23 cellular contexts compared by ENCODE assay signal in genomic region chr2:105722726-105723297, GRCh38. TPM values are rescaled to one million over a fixed set of nuclear protein-coding genes. Genes with fewer than 3 reads are reported as not detected.
DNase-seq lines count a peak whose midpoint lies in the region; ATAC-seq, FAIRE-seq and TF ChIP-seq lines count a peak whose summit lies in the region.
"Had no signal": no experiment of that assay in that cellular context is flagged by ENCODE, and none has a peak within 500 bp of the region (broad histone marks: within the 10 kb centered on the region; RNA-seq: fewer than 3 reads in every experiment).

No MANE protein-coding gene starts in this region.

- no peak for TF ChIP-seq CTCF in HepG2 (CRISPR knock-in tag; IDR thresholded peaks at IDR 0.05)
- TF ChIP-seq CTCF in right lobe of liver (IDR thresholded peaks at IDR 0.05), result no peak
- TF ChIP-seq CTCF in activated CD8-positive, alpha-beta T cell treated with anti-CD3 and anti-CD28 coated beads for 36 hours (IDR thresholded peaks at IDR 0.05), result no peak
- TF ChIP-seq CTCF in K562 (IDR thresholded peaks at IDR 0.05 in 2 of 3, conservative IDR thresholded peaks at IDR 0.05 in 1 of 3; ENCODE audit: insufficient read depth in 2 of 3, low read depth in 1 of 3, low read length in 3 of 3), result no peak
- no peak for TF ChIP-seq CTCF in breast epithelium (IDR thresholded peaks at IDR 0.05)
- TF ChIP-seq CTCF in vagina (IDR thresholded peaks at IDR 0.05), result no peak

- peaks cover 1 to 15% of the 10 kb centered on the region in 2 experiments; a peak in 4 of 5 replicates for H3K27me3 ChIP-seq in HepG2 (ENCODE audit: control insufficient read depth in 1 of 2, insufficient read depth in 2 of 2, low read length in 2 of 2)
- H3K27me3 ChIP-seq in right lobe of liver, result no peaks in the 10 kb centered on the region
- H3K27me3 ChIP-seq in K562 (ENCODE audit: control insufficient read depth in 2 of 2, insufficient read depth in 2 of 2, low read length in 2 of 2), result no peaks in the 10 kb centered on the region
- H3K27me3 ChIP-seq in breast epithelium, result no peaks in the 10 kb centered on the region
- H3K27me3 ChIP-seq in vagina, result no peaks in the 10 kb centered on the region
- H3K27me3 ChIP-seq: BLaER1 treated with 17β-estradiol and CSF1 and Interleukin-3, amounts not matched to agents 10 nM and 100 nM; SJCRH30 had no signal

- no peak for FAIRE-seq in HepG2 (lab: Jason Lieb, UNC)
- no peak for FAIRE-seq in K562 (lab: Jason Lieb, UNC)
- FAIRE-seq: A549, D721Med had no signal

- H3K4me1 Mint-ChIP-seq in activated CD8-positive, alpha-beta T cell treated with anti-CD3 and anti-CD28 coated beads for 36 hours (ENCODE audit: low read depth), result peaks cover 8% of the 10 kb centered on the region

- peaks cover 9% of the 10 kb centered on the region for H3K9me3 Mint-ChIP-seq in activated CD8-positive, alpha-beta T cell treated with anti-CD3 and anti-CD28 coated beads for 36 hours
- H3K9me3 Mint-ChIP-seq: CD4-positive, alpha-beta T cell had no signal

- BruUV-seq in HepG2 (replicated peaks; lab: Mats Ljungman, UMichigan) (no TSS peak), K562 (replicated peaks; lab: Mats Ljungman, UMichigan) (no TSS peak)

- H3K4me1 ChIP-seq in HepG2 (ENCODE audit: insufficient read depth, low read length), result no peaks in the 10 kb centered on the region
- H3K4me1 ChIP-seq in right lobe of liver, result no peaks in the 10 kb centered on the region
- peaks cover 5 to 7% of the 10 kb centered on the region in 2 experiments; a peak in 4 of 5 replicates for H3K4me1 ChIP-seq in K562 (replicated peaks in 1 of 2; ENCODE audit: control insufficient read depth in 2 of 2, insufficient read depth in 2 of 2, low read length in 2 of 2)
- H3K4me1 ChIP-seq in breast epithelium, result no peaks in the 10 kb centered on the region
- H3K4me1 ChIP-seq in vagina, result no peaks in the 10 kb centered on the region
- H3K4me1 ChIP-seq: A549 had no signal

- 68% methylated on average over 11 of the region's 11 CpGs for WGBS in HepG2 (ENCODE audit: low lambda C conversion rate)
- 76% methylated on average over 4 of the region's 11 CpGs for WGBS in right lobe of liver (ENCODE audit: insufficient coverage, low coverage, low lambda C conversion rate, missing lambda C conversion rate)
- 61% methylated on average over 10 of the region's 11 CpGs for WGBS in K562 (ENCODE audit: insufficient coverage, low coverage, missing lambda C conversion rate)

- H3K9ac ChIP-seq in HepG2 (ENCODE audit: insufficient read depth, low read depth, low read length), result no peak overlapping the region
- no peak overlapping the region for H3K9ac ChIP-seq in K562 (ENCODE audit: insufficient read depth in 1 of 2, low read depth in 2 of 2, low read length in 2 of 2)
- H3K9ac ChIP-seq: BLaER1 treated with 17β-estradiol and CSF1 and Interleukin-3, amounts not matched to agents 10 nM and 100 nM; GM23248 had no signal

- intact Hi-C loops in HepG2 (cut with micrococcal nuclease; ENCODE audit: unreplicated experiment) (no loop called here), right lobe of liver (cut with DNase I) (no loop called here), K562 (cut with micrococcal nuclease) (no loop called here), breast epithelium (cut with DNase I; ENCODE audit: low total_unique reads) (no loop called here), vagina (cut with DNase I) (no loop called here)
- intact Hi-C loops in activated CD8-positive, alpha-beta T cell treated with anti-CD3 and anti-CD28 coated beads for 36 hours (cut with micrococcal nuclease), result no loop called here

- H3K36me3 ChIP-seq in HepG2 (replicated peaks in 1 of 2; ENCODE audit: control insufficient read depth in 1 of 2, insufficient read depth in 2 of 2, low read length in 2 of 2), result no peaks in the 10 kb centered on the region
- H3K36me3 ChIP-seq in right lobe of liver, result no peaks in the 10 kb centered on the region
- no peaks in the 10 kb centered on the region for H3K36me3 ChIP-seq in K562 (ENCODE audit: control insufficient read depth, insufficient read depth, low read length)
- no peaks in the 10 kb centered on the region for H3K36me3 ChIP-seq in breast epithelium
- no peaks in the 10 kb centered on the region for H3K36me3 ChIP-seq in vagina
- H3K36me3 ChIP-seq: BLaER1 treated with 17β-estradiol and CSF1 and Interleukin-3, amounts not matched to agents 10 nM and 100 nM; SJCRH30 had no signal

- TF ChIP-seq POLR2A in HepG2 (IDR thresholded peaks at IDR 0.05; ENCODE audit: insufficient read depth in 1 of 2, low read depth in 2 of 2, low read length in 2 of 2) (no peak), right lobe of liver (IDR thresholded peaks at IDR 0.05) (no peak), K562 (conservative IDR thresholded peaks at IDR 0.05) (no peak), breast epithelium (IDR thresholded peaks at IDR 0.05) (no peak), vagina (IDR thresholded peaks at IDR 0.05) (no peak)

- H2AFZ ChIP-seq in HepG2 (ENCODE audit: low read length) (no peak overlapping the region), K562 (ENCODE audit: low read depth, low read length) (no peak overlapping the region)
- H2AFZ ChIP-seq: GM23248 had no signal

- no peaks in the 10 kb centered on the region for H3K79me2 ChIP-seq in HepG2 (ENCODE audit: insufficient read depth, low read length)
- no peaks in the 10 kb centered on the region for H3K79me2 ChIP-seq in K562 (ENCODE audit: control insufficient read depth, insufficient read depth, low read length)

- no peak overlapping the region for H3K4me3 Mint-ChIP-seq in activated CD8-positive, alpha-beta T cell treated with anti-CD3 and anti-CD28 coated beads for 36 hours
- H3K4me3 Mint-ChIP-seq: CD4-positive, alpha-beta T cell had no signal

- H4K20me1 ChIP-seq in HepG2 (ENCODE audit: insufficient read depth, low read length), result no peaks in the 10 kb centered on the region
- no peaks in the 10 kb centered on the region for H4K20me1 ChIP-seq in K562 (replicated peaks; ENCODE audit: control insufficient read depth, insufficient read depth, low read length)
- H4K20me1 ChIP-seq: BLaER1 treated with 17β-estradiol and CSF1 and Interleukin-3, amounts not matched to agents 10 nM and 100 nM had no signal

- peak overlapping the region; percentile 28 for H3K27ac Mint-ChIP-seq in activated CD8-positive, alpha-beta T cell treated with anti-CD3 and anti-CD28 coated beads for 36 hours
- H3K27ac Mint-ChIP-seq: CD4-positive, alpha-beta T cell had no signal

- DNase-seq in HepG2 (ENCODE audit: low spot score), result no peak
- no peak for DNase-seq in right lobe of liver
- no peak for DNase-seq in activated CD8-positive, alpha-beta T cell treated with anti-CD3 and anti-CD28 coated beads for 36 hours
- DNase-seq in K562 (ENCODE audit: extremely low read depth in 1 of 4, low spot score in 3 of 4), result no peak
- no peak for DNase-seq in breast epithelium (ENCODE audit: low spot score in 2 of 2)
- no peak for DNase-seq in vagina (ENCODE audit: extremely low spot score in 2 of 2)
- DNase-seq: AML-193; CD4-positive, alpha-beta T cell; GM23248; H7; KBM-7; NCI-H1105; NCI-H2029 treated with DMSO at 0.1 percent for 48 hours; NCI-H446 treated with DMSO at 0.1 percent for 48 hours; NCI-H526; NCI-H82; NK-92 treated with Interleukin-12 subunit alpha and Interleukin-12 subunit beta, amount 100 ng/mL, for 24 hours; PC-3 had no signal

- no peaks in the 10 kb centered on the region for H3K9me1 ChIP-seq in K562 (ENCODE audit: control insufficient read depth, insufficient read depth, low read length)

- TF ChIP-seq EP300 in HepG2 (IDR thresholded peaks at IDR 0.05; ENCODE audit: low read depth in 2 of 2, low read length in 2 of 2), result no peak
- TF ChIP-seq EP300 in HepG2 (CRISPR knock-in tag; IDR thresholded peaks at IDR 0.05; ENCODE audit: borderline replicate concordance), result no peak
- TF ChIP-seq EP300 in K562 (IDR thresholded peaks at IDR 0.05; ENCODE audit: low read length), result no peak

- H3K27ac ChIP-seq in HepG2 (ENCODE audit: extremely low read length, insufficient read depth, low read length) (no peak overlapping the region), right lobe of liver (no peak overlapping the region), K562 (ENCODE audit: extremely low read depth, low read depth, low read length) (no peak overlapping the region), breast epithelium (no peak overlapping the region), vagina (no peak overlapping the region)
- H3K27ac ChIP-seq: A549; BLaER1 treated with 17β-estradiol and CSF1 and Interleukin-3, amounts not matched to agents 10 nM and 100 nM; GM23248 had no signal

- ATAC-seq in HepG2 (peak; percentile 75), right lobe of liver (no peak), K562 (peak; percentile 47; the same call in 2 of the 3 replicates), GM18868 (IDR thresholded peaks at IDR 0.05; ENCODE audit: unreplicated experiment) (no peak)
- ATAC-seq in activated CD8-positive, alpha-beta T cell treated with anti-CD3 and anti-CD28 coated beads for 36 hours, result peak; percentile 39
- ATAC-seq: PC-3 had no signal

- no peak for TF ChIP-seq RAD21 in HepG2 (CRISPR knock-in tag; IDR thresholded peaks at IDR 0.05)
- no peak for TF ChIP-seq RAD21 in K562 (CRISPR knock-in tag; conservative IDR thresholded peaks at IDR 0.05 in 1 of 2, IDR thresholded peaks at IDR 0.05 in 1 of 2)

- no peak overlapping the region for H3K4me3 ChIP-seq in HepG2 (replicated peaks in 1 of 3; ENCODE audit: insufficient read depth in 1 of 3, low read depth in 2 of 3, low read length in 3 of 3)
- H3K4me3 ChIP-seq in right lobe of liver, result no peak overlapping the region
- no peak overlapping the region for H3K4me3 ChIP-seq in K562
- H3K4me3 ChIP-seq in breast epithelium, result no peak overlapping the region
- no peak overlapping the region for H3K4me3 ChIP-seq in vagina
- H3K4me3 ChIP-seq: A549; BLaER1 treated with 17β-estradiol and CSF1 and Interleukin-3, amounts not matched to agents 10 nM and 100 nM; GM23248; SJCRH30 had no signal

- H3K9me3 ChIP-seq in HepG2 (ENCODE audit: low read length) (no peaks in the 10 kb centered on the region; the same call in 1 of the 2 replicates), right lobe of liver (no peaks in the 10 kb centered on the region), K562 (replicated peaks; ENCODE audit: control insufficient read depth, insufficient read depth, low read depth, low read length) (no peaks in the 10 kb centered on the region), breast epithelium (peaks cover 0 to 5% of the 10 kb centered on the region in 2 donors), vagina (no peaks in the 10 kb centered on the region)

- H3K27me3 Mint-ChIP-seq in activated CD8-positive, alpha-beta T cell treated with anti-CD3 and anti-CD28 coated beads for 36 hours, result peaks cover 1% of the 10 kb centered on the region
- H3K27me3 Mint-ChIP-seq: CD4-positive, alpha-beta T cell had no signal

- no peak overlapping the region for H3K4me2 ChIP-seq in HepG2 (ENCODE audit: low read depth, low read length)
- no peak overlapping the region for H3K4me2 ChIP-seq in K562 (ENCODE audit: insufficient read depth, low read length)
- H3K4me2 ChIP-seq: A549; BLaER1 treated with 17β-estradiol and CSF1 and Interleukin-3, amounts not matched to agents 10 nM and 100 nM had no signal

- POLR2A ChIA-PET in HepG2 (lab: Yijun Ruan, JAX), result no interaction called here
- POLR2A ChIA-PET in activated CD8-positive, alpha-beta T cell treated with anti-CD3 and anti-CD28 coated beads for 36 hours (lab: Charles Lee), result interaction anchor here (1.7 kb wide), 1 partner anchor 9 kb away, joined by 6 read pairs; no protein-coding TSS in a partner anchor
- POLR2A ChIA-PET in K562 (lab: Yijun Ruan, JAX), result interaction anchor here (1.2 to 1.5 kb wide), 3 partner anchors 9 to 12 kb away, joined by 3 to 5 read pairs (median 5); no protein-coding TSS in a partner anchor

- CTCF ChIA-PET in HepG2 (lab: Yijun Ruan, JAX; ENCODE audit: low intra/inter-chr PET ratio, low total read pairs), result no interaction called here
- CTCF ChIA-PET in activated CD8-positive, alpha-beta T cell treated with anti-CD3 and anti-CD28 coated beads for 36 hours (lab: Charles Lee), result interaction anchor here (0.5 to 1.4 kb wide), 3 partner anchors 9 to 148 kb away, joined by 3 read pairs; no protein-coding TSS in a partner anchor
- CTCF ChIA-PET in K562 (lab: Yijun Ruan, JAX; ENCODE audit: low intra/inter-chr PET ratio), result no interaction called here

- in situ Hi-C loops in HepG2 (cut with HindIII; ENCODE audit: extremely low pct_ligation_motif_present, low pct_unique_long_range_greater_than_20kb) (no loop called here), K562 (cut with MboI) (no loop called here)

- no peaks in the 10 kb centered on the region for H3K36me3 Mint-ChIP-seq in activated CD8-positive, alpha-beta T cell treated with anti-CD3 and anti-CD28 coated beads for 36 hours (ENCODE audit: low read depth)

RNA-seq across cellular contexts. Expression of gene NCK2, which starts 21.9 kb away (rescaled TPM):
- 21.3 and 23.5 TPM in 2 replicates for total RNA-seq in HepG2 (2016; rRNA removed; fragmentation: Illumina TruSeq; extraction: Trizol)
- total RNA-seq in HepG2 (2016; cell fraction: cytosol; rRNA removed; fragmentation: Illumina TruSeq; extraction: Trizol; ENCODE audit: low read depth), result 20.1 and 23.4 TPM in 2 replicates
- total RNA-seq in HepG2 (2016; cell fraction: insoluble cytoplasmic fraction; rRNA removed; fragmentation: Illumina TruSeq; extraction: Trizol), result 17.9 and 25.3 TPM in 2 replicates
- 50.5 and 50.9 TPM in 2 replicates for total RNA-seq in HepG2 (2016; cell fraction: membrane; rRNA removed; fragmentation: Illumina TruSeq; extraction: Trizol)
- 12.0 and 12.1 TPM in 2 replicates for total RNA-seq in HepG2 (2016; cell fraction: nucleus; rRNA removed; fragmentation: Illumina TruSeq; extraction: Trizol)
- polyA plus RNA-seq in HepG2 (2011; rRNA removed), result 14.8 and 19.5 TPM in 2 replicates
- polyA plus RNA-seq in HepG2 (2011; cell fraction: cytosol; rRNA removed), result 21.4 and 24.5 TPM in 2 replicates
- polyA plus RNA-seq in HepG2 (2011; cell fraction: nucleus; rRNA removed), result 8.9 and 9.7 TPM in 2 replicates
- 20.9 and 25.1 TPM in 2 replicates for polyA plus RNA-seq in HepG2 (2012)
- 30.8 and 31.3 TPM in 2 replicates for polyA plus RNA-seq in HepG2 (2016; cell fraction: cytosol; fragmentation: Illumina TruSeq; extraction: Trizol; ENCODE audit: low read depth)
- 24.5 and 29.7 TPM in 2 replicates for polyA plus RNA-seq in HepG2 (2016; cell fraction: insoluble cytoplasmic fraction; fragmentation: Illumina TruSeq; extraction: Trizol; ENCODE audit: low read depth)
- 53.4 and 56.8 TPM in 2 replicates for polyA plus RNA-seq in HepG2 (2016; cell fraction: membrane; fragmentation: Illumina TruSeq; extraction: Trizol; ENCODE audit: low read depth)
- 18.9 and 21.5 TPM in 2 replicates for polyA plus RNA-seq in HepG2 (2016; cell fraction: nucleus; fragmentation: Illumina TruSeq; extraction: Trizol; ENCODE audit: insufficient read depth, low read depth)
- polyA minus RNA-seq in HepG2 (2011; rRNA and poly(A)+ RNA removed; ENCODE audit: low replicate concordance), result 4.0 and 18.1 TPM in 2 replicates
- 9.8 and 11.4 TPM in 2 replicates for polyA minus RNA-seq in HepG2 (2011; cell fraction: cytosol; rRNA and poly(A)+ RNA removed)
- polyA minus RNA-seq in HepG2 (2011; cell fraction: nucleus; rRNA and poly(A)+ RNA removed), result 9.0 and 11.7 TPM in 2 replicates
- total RNA-seq in right lobe of liver, result 10 to 100 TPM in 1 of 6 experiments, 1 to 10 TPM in 5; 4.8 to 11.7 (median 7.1) TPM
- 10 to 100 TPM; 68.3 to 69.7 TPM for total RNA-seq in activated CD8-positive, alpha-beta T cell treated with anti-CD3 and anti-CD28 coated beads for 36 hours
- 6.2 and 7.3 TPM in 2 replicates for total RNA-seq in K562 (2011; cell fraction: chromatin; rRNA removed; ENCODE audit: low replicate concordance)
- 5.0 and 5.1 TPM in 2 replicates for total RNA-seq in K562 (2011; cell fraction: nucleolus; rRNA removed)
- 4.7 and 4.8 TPM in 2 replicates for total RNA-seq in K562 (2011; cell fraction: nucleoplasm; rRNA removed)
- 23.2 and 24.6 TPM in 2 replicates for total RNA-seq in K562 (2014; rRNA removed)
- total RNA-seq in K562 (2014; rRNA removed; fragmentation: Illumina TruSeq; extraction: Trizol), result 8.6 and 10.8 TPM in 2 replicates
- 19.6 and 21.4 TPM in 2 replicates for total RNA-seq in K562 (2015; rRNA removed; fragmentation: Illumina TruSeq; extraction: Trizol)
- total RNA-seq in K562 (2021), result 25.8 and 27.9 TPM in 2 replicates
- polyA plus RNA-seq in K562 (2011; rRNA removed), result 4.5 and 4.8 TPM in 2 replicates
- polyA plus RNA-seq in K562 (2011; cell fraction: cytosol; rRNA removed), result 4.3 and 7.8 TPM in 2 replicates
- polyA plus RNA-seq in K562 (2011; cell fraction: nucleus; rRNA removed), result 3.6 and 5.1 TPM in 2 replicates
- 27.1 and 38.2 TPM in 2 replicates for polyA plus RNA-seq in K562 (2012)
- 15.9 and 21.9 TPM in 2 replicates for polyA plus RNA-seq in K562 (2014; fragmentation: Illumina TruSeq; extraction: Trizol)
- polyA plus RNA-seq in K562 (2014; fragmentation: Nextera tagmentation; extraction: Ambion mirVana), result 1 to 10 TPM in 1 of 2 experiments, under 1 TPM in 1; 0.90 to 1.8 TPM
- 24.3 and 26.3 TPM in 2 replicates for polyA plus RNA-seq in K562 (2014; rRNA removed)
- polyA minus RNA-seq in K562 (2011; rRNA and poly(A)+ RNA removed), result 4.3 and 7.2 TPM in 2 replicates
- polyA minus RNA-seq in K562 (2011; cell fraction: cytosol; rRNA and poly(A)+ RNA removed), result 2.0 and 2.6 TPM in 2 replicates
- polyA minus RNA-seq in K562 (2011; cell fraction: nucleus; rRNA and poly(A)+ RNA removed), result 4.7 and 5.4 TPM in 2 replicates
- total RNA-seq in breast epithelium, result 10 to 100 TPM; 42.0 to 54.3 (median 46.9) TPM
- 45.9 TPM for total RNA-seq in vagina

Comparison
In these comparisons a context has a peak if more than half of its experiments do, and no peak if none do; other contexts are left out.
1. ATAC-seq: peak in HepG2 (single experiment), activated CD8-positive, alpha-beta T cell treated with anti-CD3 and anti-CD28 coated beads for 36 hours (single experiment) and K562 (single experiment); none in right lobe of liver (0 of 4) and GM18868 (single experiment).
2. Of the 241 proteins assayed by ChIP-seq in both HepG2 and K562: peak only in HepG2: none; only in K562: ZNF766; in both: none; in neither: 239; mixed calls (peak in some experiments, not most) for 1.